13 cellular contexts compared by ENCODE assay signal in genomic region chr15:77475898-77476297, GRCh38.
DNase-seq lines count a peak whose midpoint lies in the region; ATAC-seq and TF ChIP-seq lines count a peak whose summit lies in the region.
"Had no signal": no experiment of that assay in that cellular context is flagged by ENCODE, and none has a peak within 500 bp of the region (broad histone marks: within the 10 kb centered on the region; RNA-seq: fewer than 3 reads in every experiment).

No MANE protein-coding gene starts in this region.

- H3K36me3 Mint-ChIP-seq in nephron (ENCODE audit: low read depth) = peaks cover 63% of the 10 kb centered on the region
- H3K36me3 Mint-ChIP-seq: activated naive CD4-positive, alpha-beta T cell treated with anti-CD3 and anti-CD28 coated beads, Interleukin-2, amount 50 U/mL, for 72 hours had no signal

- no peaks in the 10 kb centered on the region for H3K9me3 Mint-ChIP-seq in nephron
- H3K9me3 Mint-ChIP-seq: activated naive CD4-positive, alpha-beta T cell treated with anti-CD3 and anti-CD28 coated beads, Interleukin-2, amount 50 U/mL, for 72 hours had no signal

- H3K27me3 Mint-ChIP-seq in nephron (ENCODE audit: low read depth) = no peaks in the 10 kb centered on the region

- H3K27ac Mint-ChIP-seq in nephron = peak overlapping the region; percentile 18 to 77 (median 54)
- H3K27ac Mint-ChIP-seq: activated naive CD4-positive, alpha-beta T cell treated with anti-CD3 and anti-CD28 coated beads, Interleukin-2, amount 50 U/mL, for 72 hours had no signal

- ATAC-seq in HG03280 (IDR thresholded peaks at IDR 0.05; ENCODE audit: unreplicated experiment) (no peak), HG02973 (IDR thresholded peaks at IDR 0.05; ENCODE audit: unreplicated experiment) (no peak)
- ATAC-seq: activated naive CD4-positive, alpha-beta T cell treated with anti-CD3 and anti-CD28 coated beads, Interleukin-2, amount 50 U/mL, for 72 hours had no signal

- peaks cover 36% of the 10 kb centered on the region for H3K4me1 Mint-ChIP-seq in nephron

- no peak for TF ChIP-seq CTCF in nephron (IDR thresholded peaks at IDR 0.05; ENCODE audit: unreplicated experiment in 3 of 3)

- DNase-seq in NCI-H1105 treated with DMSO at 0.1 percent for 48 hours (lab: John Stamatoyannopoulos, UW) (peak; percentile 39), NCI-H1105 (lab: John Stamatoyannopoulos, UW) (no peak), NCI-H1436 treated with DMSO at 0.1 percent for 48 hours (lab: John Stamatoyannopoulos, UW) (peak; percentile 2), NCI-H82 treated with DMSO at 0.1 percent for 48 hours (lab: John Stamatoyannopoulos, UW; ENCODE audit: unreplicated experiment) (peak; percentile 71), cortex of kidney (lab: John Stamatoyannopoulos, UW) (no peak)
- DNase-seq: 8988T; BE2C; midbrain; stimulated activated CD4-positive, alpha-beta T cell treated with anti-CD3 and anti-CD28 coated beads, Interleukin-12 subunit alpha, Interleukin-12 subunit beta, amount 100 ng/mL, for 4 hours had no signal

- H3K4me3 Mint-ChIP-seq in nephron = no peak overlapping the region

Comparison
In these comparisons a context has a peak if more than half of its experiments do, and no peak if none do; other contexts are left out.
1. DNase-seq: peak in NCI-H1105 treated with DMSO at 0.1 percent for 48 hours (single experiment), NCI-H1436 treated with DMSO at 0.1 percent for 48 hours (single experiment) and NCI-H82 treated with DMSO at 0.1 percent for 48 hours (single experiment); none in NCI-H1105 (single experiment) and cortex of kidney (single experiment).